In the genomic region with DNA sequence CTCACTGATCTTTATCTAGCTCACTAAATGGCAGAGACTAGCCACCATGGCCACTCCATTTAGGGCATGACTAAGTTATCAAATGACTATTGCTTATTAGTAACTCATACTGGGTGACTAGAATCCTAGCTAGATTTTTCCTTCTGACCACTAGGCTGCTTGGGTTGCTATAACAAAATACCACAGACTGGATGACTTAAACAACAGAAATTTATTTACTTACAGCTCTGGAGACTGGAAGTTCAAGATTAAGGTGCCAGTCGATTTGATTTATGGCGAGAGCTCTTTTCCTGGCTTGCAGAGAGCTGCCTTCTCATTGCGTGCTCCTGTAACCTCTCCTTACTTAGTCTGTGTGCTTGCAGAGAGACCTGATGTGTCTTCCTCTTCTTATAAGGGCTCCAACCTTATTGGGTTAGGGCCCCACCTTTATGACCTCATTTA, we compare ENCODE assay signal across 1 cellular context.
A peak's percentile ranks its signal among the peaks of the same experiment; 100 is the strongest.
TF ChIP-seq lines count a peak whose summit lies in the region.

No MANE protein-coding gene starts in this region.

TF ChIP-seq in HepG2, 621 proteins besides CTCF, POLR2A, EP300 and RAD21:
- no peak for TF ChIP-seq RBAK (CRISPR knock-in tag; IDR thresholded peaks at IDR 0.05)
- TF ChIP-seq ZNF264 (CRISPR knock-in tag; IDR thresholded peaks at IDR 0.05): peak; percentile 57; the same call in 1 of the 2 replicates
TF ChIP-seq in HepG2: peak in this region for 1.
